In the genomic region with DNA sequence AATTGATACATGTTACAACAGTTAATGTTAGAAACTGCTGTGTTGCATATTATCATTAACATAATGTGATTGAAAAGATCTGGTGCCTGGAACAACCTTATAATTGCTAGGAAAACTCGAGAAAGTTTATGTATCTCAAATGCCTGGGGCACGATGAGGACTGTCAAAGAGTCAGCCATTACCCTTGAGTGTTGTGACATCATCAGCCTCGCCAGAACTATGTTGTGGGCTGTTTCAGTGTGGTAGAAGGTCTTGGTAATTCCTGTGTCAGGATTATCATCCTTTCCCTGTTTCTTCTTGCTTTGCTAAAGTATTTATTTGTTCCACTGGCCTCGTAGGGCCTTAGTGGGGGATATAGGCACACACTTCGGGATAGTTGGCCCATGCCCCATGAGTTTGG, we compare ENCODE assay signal across 1 cellular context.
TF ChIP-seq lines count a peak whose summit lies in the region.

No MANE protein-coding gene starts in this region.

TF ChIP-seq in WTC11, 78 proteins besides CTCF, POLR2A, EP300 and RAD21 (continued from another document):
- TF ChIP-seq, protein P1, sequence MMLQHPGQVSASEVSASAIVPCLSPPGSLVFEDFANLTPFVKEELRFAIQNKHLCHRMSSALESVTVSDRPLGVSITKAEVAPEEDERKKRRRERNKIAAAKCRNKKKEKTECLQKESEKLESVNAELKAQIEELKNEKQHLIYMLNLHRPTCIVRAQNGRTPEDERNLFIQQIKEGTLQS (CRISPR knock-in tag; conservative IDR thresholded peaks at IDR 0.05), result no peak
- TF ChIP-seq, protein P2, sequence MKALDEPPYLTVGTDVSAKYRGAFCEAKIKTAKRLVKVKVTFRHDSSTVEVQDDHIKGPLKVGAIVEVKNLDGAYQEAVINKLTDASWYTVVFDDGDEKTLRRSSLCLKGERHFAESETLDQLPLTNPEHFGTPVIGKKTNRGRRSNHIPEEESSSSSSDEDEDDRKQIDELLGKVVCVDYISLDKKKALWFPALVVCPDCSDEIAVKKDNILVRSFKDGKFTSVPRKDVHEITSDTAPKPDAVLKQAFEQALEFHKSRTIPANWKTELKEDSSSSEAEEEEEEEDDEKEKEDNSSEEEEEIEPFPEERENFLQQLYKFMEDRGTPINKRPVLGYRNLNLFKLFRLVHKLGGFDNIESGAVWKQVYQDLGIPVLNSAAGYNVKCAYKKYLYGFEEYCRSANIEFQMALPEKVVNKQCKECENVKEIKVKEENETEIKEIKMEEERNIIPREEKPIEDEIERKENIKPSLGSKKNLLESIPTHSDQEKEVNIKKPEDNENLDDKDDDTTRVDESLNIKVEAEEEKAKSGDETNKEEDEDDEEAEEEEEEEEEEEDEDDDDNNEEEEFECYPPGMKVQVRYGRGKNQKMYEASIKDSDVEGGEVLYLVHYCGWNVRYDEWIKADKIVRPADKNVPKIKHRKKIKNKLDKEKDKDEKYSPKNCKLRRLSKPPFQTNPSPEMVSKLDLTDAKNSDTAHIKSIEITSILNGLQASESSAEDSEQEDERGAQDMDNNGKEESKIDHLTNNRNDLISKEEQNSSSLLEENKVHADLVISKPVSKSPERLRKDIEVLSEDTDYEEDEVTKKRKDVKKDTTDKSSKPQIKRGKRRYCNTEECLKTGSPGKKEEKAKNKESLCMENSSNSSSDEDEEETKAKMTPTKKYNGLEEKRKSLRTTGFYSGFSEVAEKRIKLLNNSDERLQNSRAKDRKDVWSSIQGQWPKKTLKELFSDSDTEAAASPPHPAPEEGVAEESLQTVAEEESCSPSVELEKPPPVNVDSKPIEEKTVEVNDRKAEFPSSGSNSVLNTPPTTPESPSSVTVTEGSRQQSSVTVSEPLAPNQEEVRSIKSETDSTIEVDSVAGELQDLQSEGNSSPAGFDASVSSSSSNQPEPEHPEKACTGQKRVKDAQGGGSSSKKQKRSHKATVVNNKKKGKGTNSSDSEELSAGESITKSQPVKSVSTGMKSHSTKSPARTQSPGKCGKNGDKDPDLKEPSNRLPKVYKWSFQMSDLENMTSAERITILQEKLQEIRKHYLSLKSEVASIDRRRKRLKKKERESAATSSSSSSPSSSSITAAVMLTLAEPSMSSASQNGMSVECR (CRISPR knock-in tag; IDR thresholded peaks at IDR 0.05; ENCODE audit: borderline replicate concordance), result no peak
- TF ChIP-seq, protein P3, sequence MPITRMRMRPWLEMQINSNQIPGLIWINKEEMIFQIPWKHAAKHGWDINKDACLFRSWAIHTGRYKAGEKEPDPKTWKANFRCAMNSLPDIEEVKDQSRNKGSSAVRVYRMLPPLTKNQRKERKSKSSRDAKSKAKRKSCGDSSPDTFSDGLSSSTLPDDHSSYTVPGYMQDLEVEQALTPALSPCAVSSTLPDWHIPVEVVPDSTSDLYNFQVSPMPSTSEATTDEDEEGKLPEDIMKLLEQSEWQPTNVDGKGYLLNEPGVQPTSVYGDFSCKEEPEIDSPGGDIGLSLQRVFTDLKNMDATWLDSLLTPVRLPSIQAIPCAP (CRISPR knock-in tag; IDR thresholded peaks at IDR 0.05), result no peak
